Comparison of ENCODE assay signal across 1 cellular context in the genomic region with DNA sequence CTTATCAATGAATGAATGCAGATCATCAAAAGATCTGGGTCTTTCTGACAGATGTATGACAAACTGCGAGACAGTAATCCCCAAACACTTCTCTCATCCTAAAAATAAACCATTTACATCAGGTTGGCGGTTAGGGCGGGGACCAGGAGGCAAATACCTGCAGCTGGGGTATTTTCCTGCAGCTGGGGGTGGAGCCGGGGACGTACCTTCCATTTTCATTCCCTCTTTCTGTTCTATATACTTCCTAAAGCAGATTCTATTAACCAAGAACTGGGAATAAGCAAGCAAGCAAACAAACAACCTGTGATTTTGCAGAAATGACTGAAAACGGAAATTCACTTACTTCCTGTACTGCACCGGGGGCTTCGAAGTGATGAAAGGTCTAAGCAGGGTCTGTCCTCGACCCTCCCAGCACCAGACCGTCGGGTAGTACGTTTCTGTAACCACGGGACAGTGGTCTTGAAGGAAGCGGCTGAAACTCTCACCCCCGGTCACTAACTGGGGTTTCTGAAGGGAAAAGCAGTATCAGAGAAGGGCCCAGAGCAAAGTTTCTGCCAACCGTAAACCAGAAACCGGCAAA.
TF ChIP-seq lines count a peak whose summit lies in the region.

No MANE protein-coding gene starts in this region.

TF ChIP-seq in A549, 52 proteins besides CTCF, POLR2A, EP300 and RAD21 (continued from another document):
- TF ChIP-seq, protein P1, sequence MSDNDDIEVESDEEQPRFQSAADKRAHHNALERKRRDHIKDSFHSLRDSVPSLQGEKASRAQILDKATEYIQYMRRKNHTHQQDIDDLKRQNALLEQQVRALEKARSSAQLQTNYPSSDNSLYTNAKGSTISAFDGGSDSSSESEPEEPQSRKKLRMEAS (IDR thresholded peaks at IDR 0.05) = no peak
- TF ChIP-seq POLR2AphosphoS2 (conservative IDR thresholded peaks at IDR 0.05; ENCODE audit: low read length) (no peak), FOSL2 (IDR thresholded peaks at IDR 0.05) (no peak), FOSL2 (CRISPR knock-in tag; IDR thresholded peaks at IDR 0.05) (no peak), HMGXB4 (CRISPR knock-in tag; IDR thresholded peaks at IDR 0.05; ENCODE audit: borderline replicate concordance) (no peak)
